1 cellular context compared by ENCODE assay signal in the genomic region with DNA sequence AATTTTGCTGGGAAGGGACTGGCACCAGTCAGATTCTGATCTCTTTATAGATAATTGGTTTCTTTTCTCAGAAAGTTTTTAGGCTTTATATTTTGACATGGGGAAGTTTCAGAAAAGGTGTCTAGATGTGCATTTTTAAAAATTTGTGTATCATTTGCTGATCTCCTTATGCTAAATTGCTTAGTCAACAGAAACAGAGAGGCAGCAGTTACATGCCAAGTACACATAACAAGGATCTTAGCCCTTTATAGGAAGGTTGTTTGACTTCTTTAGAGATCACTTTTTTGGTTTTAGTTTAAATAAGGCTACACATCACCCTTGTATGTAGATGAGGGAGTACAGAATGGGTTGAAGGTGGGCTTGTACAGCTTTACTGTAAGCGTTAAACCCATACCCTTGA.
TF ChIP-seq lines count a peak whose summit lies in the region.

No MANE protein-coding gene starts in this region.

TF ChIP-seq in GM23338, 12 proteins besides CTCF, POLR2A, EP300 and RAD21 (continued from another document):
- TF ChIP-seq, protein P1, sequence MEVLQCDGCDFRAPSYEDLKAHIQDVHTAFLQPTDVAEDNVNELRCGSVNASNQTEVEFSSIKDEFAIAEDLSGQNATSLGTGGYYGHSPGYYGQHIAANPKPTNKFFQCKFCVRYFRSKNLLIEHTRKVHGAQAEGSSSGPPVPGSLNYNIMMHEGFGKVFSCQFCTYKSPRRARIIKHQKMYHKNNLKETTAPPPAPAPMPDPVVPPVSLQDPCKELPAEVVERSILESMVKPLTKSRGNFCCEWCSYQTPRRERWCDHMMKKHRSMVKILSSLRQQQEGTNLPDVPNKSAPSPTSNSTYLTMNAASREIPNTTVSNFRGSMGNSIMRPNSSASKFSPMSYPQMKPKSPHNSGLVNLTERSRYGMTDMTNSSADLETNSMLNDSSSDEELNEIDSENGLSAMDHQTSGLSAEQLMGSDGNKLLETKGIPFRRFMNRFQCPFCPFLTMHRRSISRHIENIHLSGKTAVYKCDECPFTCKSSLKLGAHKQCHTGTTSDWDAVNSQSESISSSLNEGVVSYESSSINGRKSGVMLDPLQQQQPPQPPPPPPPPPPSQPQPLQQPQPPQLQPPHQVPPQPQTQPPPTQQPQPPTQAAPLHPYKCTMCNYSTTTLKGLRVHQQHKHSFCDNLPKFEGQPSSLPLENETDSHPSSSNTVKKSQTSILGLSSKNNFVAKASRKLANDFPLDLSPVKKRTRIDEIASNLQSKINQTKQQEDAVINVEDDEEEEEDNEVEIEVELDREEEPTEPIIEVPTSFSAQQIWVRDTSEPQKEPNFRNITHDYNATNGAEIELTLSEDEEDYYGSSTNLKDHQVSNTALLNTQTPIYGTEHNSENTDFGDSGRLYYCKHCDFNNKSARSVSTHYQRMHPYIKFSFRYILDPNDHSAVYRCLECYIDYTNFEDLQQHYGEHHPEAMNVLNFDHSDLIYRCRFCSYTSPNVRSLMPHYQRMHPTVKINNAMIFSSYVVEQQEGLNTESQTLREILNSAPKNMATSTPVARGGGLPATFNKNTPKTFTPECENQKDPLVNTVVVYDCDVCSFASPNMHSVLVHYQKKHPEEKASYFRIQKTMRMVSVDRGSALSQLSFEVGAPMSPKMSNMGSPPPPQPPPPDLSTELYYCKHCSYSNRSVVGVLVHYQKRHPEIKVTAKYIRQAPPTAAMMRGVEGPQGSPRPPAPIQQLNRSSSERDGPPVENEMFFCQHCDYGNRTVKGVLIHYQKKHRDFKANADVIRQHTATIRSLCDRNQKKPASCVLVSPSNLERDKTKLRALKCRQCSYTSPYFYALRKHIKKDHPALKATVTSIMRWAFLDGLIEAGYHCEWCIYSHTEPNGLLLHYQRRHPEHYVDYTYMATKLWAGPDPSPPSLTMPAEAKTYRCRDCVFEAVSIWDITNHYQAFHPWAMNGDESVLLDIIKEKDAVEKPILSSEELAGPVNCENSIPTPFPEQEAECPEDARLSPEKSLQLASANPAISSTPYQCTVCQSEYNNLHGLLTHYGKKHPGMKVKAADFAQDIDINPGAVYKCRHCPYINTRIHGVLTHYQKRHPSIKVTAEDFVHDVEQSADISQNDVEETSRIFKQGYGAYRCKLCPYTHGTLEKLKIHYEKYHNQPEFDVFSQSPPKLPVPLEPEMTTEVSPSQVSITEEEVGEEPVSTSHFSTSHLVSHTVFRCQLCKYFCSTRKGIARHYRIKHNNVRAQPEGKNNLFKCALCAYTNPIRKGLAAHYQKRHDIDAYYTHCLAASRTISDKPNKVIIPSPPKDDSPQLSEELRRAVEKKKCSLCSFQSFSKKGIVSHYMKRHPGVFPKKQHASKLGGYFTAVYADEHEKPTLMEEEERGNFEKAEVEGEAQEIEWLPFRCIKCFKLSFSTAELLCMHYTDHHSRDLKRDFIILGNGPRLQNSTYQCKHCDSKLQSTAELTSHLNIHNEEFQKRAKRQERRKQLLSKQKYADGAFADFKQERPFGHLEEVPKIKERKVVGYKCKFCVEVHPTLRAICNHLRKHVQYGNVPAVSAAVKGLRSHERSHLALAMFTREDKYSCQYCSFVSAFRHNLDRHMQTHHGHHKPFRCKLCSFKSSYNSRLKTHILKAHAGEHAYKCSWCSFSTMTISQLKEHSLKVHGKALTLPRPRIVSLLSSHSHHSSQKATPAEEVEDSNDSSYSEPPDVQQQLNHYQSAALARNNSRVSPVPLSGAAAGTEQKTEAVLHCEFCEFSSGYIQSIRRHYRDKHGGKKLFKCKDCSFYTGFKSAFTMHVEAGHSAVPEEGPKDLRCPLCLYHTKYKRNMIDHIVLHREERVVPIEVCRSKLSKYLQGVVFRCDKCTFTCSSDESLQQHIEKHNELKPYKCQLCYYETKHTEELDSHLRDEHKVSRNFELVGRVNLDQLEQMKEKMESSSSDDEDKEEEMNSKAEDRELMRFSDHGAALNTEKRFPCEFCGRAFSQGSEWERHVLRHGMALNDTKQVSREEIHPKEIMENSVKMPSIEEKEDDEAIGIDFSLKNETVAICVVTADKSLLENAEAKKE (CRISPR knock-in tag; IDR thresholded peaks at IDR 0.05) = no peak
